In genomic region chr2:25054720-25055119, GRCh38 we compare ENCODE assay signal across 24 cellular contexts. TPM values are rescaled to one million over a fixed set of nuclear protein-coding genes. Genes with fewer than 3 reads are reported as not detected.
A peak's percentile ranks its signal among the peaks of the same experiment; 100 is the strongest.
DNase-seq lines count a peak whose midpoint lies in the region; ATAC-seq and TF ChIP-seq lines count a peak whose summit lies in the region.
"Had no signal": no experiment of that assay in that cellular context is flagged by ENCODE, and none has a peak within 500 bp of the region (broad histone marks: within the 10 kb centered on the region; RNA-seq: fewer than 3 reads in every experiment).

No MANE protein-coding gene starts in this region.

- H3K27me3 Mint-ChIP-seq in CD14-positive monocyte (ENCODE audit: low read depth in 3 of 3) = peaks cover 0 to 6% (median 2%) of the 10 kb centered on the region in 3 donors
- peaks cover 23% of the 10 kb centered on the region for H3K27me3 Mint-ChIP-seq in CD4-positive, alpha-beta T cell

- peak; percentile 66 for ATAC-seq in HCT116
- ATAC-seq in CD4-positive, alpha-beta T cell (ENCODE audit: poor library complexity) = no peak
- ATAC-seq: GM12878, T-helper 17 cell had no signal

- H3K27ac Mint-ChIP-seq in CD14-positive monocyte = no peak overlapping the region
- H3K27ac Mint-ChIP-seq in CD4-positive, alpha-beta T cell = no peak overlapping the region
- H3K27ac Mint-ChIP-seq: CD4-positive, CD25-positive, alpha-beta regulatory T cell; T-helper 17 cell had no signal

- BruUV-seq in HCT116 (replicated peaks; lab: Mats Ljungman, UMichigan) = no TSS peak

- TF ChIP-seq POLR2A in HCT116 (IDR thresholded peaks at IDR 0.05; ENCODE audit: borderline replicate concordance, extremely low read depth, insufficient read depth, insufficient read length) = no peak

- H3K4me1 Mint-ChIP-seq in CD14-positive monocyte = no peaks in the 10 kb centered on the region
- no peaks in the 10 kb centered on the region for H3K4me1 Mint-ChIP-seq in CD4-positive, alpha-beta T cell (ENCODE audit: low read depth)
- H3K4me1 Mint-ChIP-seq: CD4-positive, CD25-positive, alpha-beta regulatory T cell had no signal

- no peak overlapping the region for H3K9ac ChIP-seq in HCT116 (ENCODE audit: low read length)

- H4K20me1 ChIP-seq in HCT116 (ENCODE audit: insufficient read depth) = no peaks in the 10 kb centered on the region

- DNase-seq in CD14-positive monocyte (ENCODE audit: low spot score) (no peak), HCT116 (ENCODE audit: low read depth, low spot score) (no peak), amniotic epithelial cell (ENCODE audit: low read depth) (peak; percentile 22), iris pigment epithelial cell (ENCODE audit: low read depth) (peak; percentile 7), NCI-H345 (lab: John Stamatoyannopoulos, UW) (no peak), 8988T (no peak)
- DNase-seq in CD4-positive, alpha-beta T cell = no peak
- DNase-seq: ACHN; CD4-positive, CD25-positive, alpha-beta regulatory T cell; DMS79; EL; GDM1; Karpas-422; NCI-H1092 treated with DMSO at 0.1 percent for 48 hours; NCI-H1436; NCI-H187; NCI-H2171 treated with DMSO at 0.1 percent for 48 hours; NCI-H524; NCI-H748 treated with DMSO at 0.1 percent for 48 hours; NK-92 treated with Interleukin-12 subunit alpha and Interleukin-12 subunit beta, amount 100 ng/mL, for 24 hours; Peyer's patch; SHP77 treated with DMSO at 0.1 percent for 48 hours; T-helper 17 cell had no signal

- H3K9me2 ChIP-seq in HCT116 (ENCODE audit: insufficient read depth) = no peaks in the 10 kb centered on the region

- CTCF ChIA-PET in HCT116 (lab: Charles Lee) = no interaction called here
- CTCF ChIA-PET in CD4-positive, alpha-beta T cell (lab: Charles Lee) = no interaction called here

- intact Hi-C loops in CD14-positive monocyte (cut with micrococcal nuclease) (no loop called here), HCT116 (cut with micrococcal nuclease) (no loop called here)
- intact Hi-C loops in CD4-positive, alpha-beta T cell (cut with DNase I, micrococcal nuclease) = no loop called here

- no peaks in the 10 kb centered on the region for H3K9me3 ChIP-seq in HCT116 (ENCODE audit: control insufficient read depth in 1 of 2, insufficient read depth in 1 of 2, low read depth in 1 of 2, low read length in 2 of 2)
- no peaks in the 10 kb centered on the region for H3K9me3 ChIP-seq in CD4-positive, alpha-beta T cell (ENCODE audit: control insufficient read depth, low read length)
- H3K9me3 ChIP-seq: Peyer's patch had no signal

- no peak overlapping the region for H3K4me2 ChIP-seq in HCT116 (ENCODE audit: low read length)

- TF ChIP-seq RAD21 in HCT116 (IDR thresholded peaks at IDR 0.05; ENCODE audit: low read depth) = no peak

- no peaks in the 10 kb centered on the region for H3K27me3 ChIP-seq in HCT116 (ENCODE audit: insufficient read depth, low read length)
- no peaks in the 10 kb centered on the region for H3K27me3 ChIP-seq in CD4-positive, alpha-beta T cell (ENCODE audit: control insufficient read depth, insufficient read depth, low read length)
- H3K27me3 ChIP-seq: Peyer's patch had no signal

- no peaks in the 10 kb centered on the region for H3K36me3 Mint-ChIP-seq in CD14-positive monocyte
- no peaks in the 10 kb centered on the region for H3K36me3 Mint-ChIP-seq in CD4-positive, alpha-beta T cell (ENCODE audit: low read depth)
- H3K36me3 Mint-ChIP-seq: CD4-positive, CD25-positive, alpha-beta regulatory T cell had no signal

- H3K4me3 Mint-ChIP-seq in CD14-positive monocyte = no peak overlapping the region
- no peak overlapping the region for H3K4me3 Mint-ChIP-seq in CD4-positive, alpha-beta T cell
- H3K4me3 Mint-ChIP-seq: CD4-positive, CD25-positive, alpha-beta regulatory T cell; T-helper 17 cell had no signal

- TF ChIP-seq CTCF in CD14-positive monocyte (IDR thresholded peaks at IDR 0.05) (peak; percentile 7), HCT116 (IDR thresholded peaks at IDR 0.05 in 2 of 3, conservative IDR thresholded peaks at IDR 0.05 in 1 of 3; ENCODE audit: borderline replicate concordance in 1 of 3, insufficient read depth in 1 of 3, low read depth in 2 of 3, low read length in 2 of 3) (no peak)
- TF ChIP-seq CTCF in CD4-positive, alpha-beta T cell (IDR thresholded peaks at IDR 0.05) = no peak

- no peaks in the 10 kb centered on the region for H3K4me1 ChIP-seq in HCT116 (ENCODE audit: control insufficient read depth in 1 of 2, insufficient read depth in 2 of 2, low read length in 2 of 2)
- H3K4me1 ChIP-seq: Peyer's patch had no signal

- no peak overlapping the region for H3K4me3 ChIP-seq in HCT116 (replicated peaks in 1 of 2; ENCODE audit: low read depth in 1 of 2, low read length in 2 of 2)
- H3K4me3 ChIP-seq: GM12878, Peyer's patch had no signal

- peaks cover 0 to 2% (median 0%) of the 10 kb centered on the region in 7 donors for H3K9me3 Mint-ChIP-seq in CD14-positive monocyte
- H3K9me3 Mint-ChIP-seq in CD4-positive, alpha-beta T cell = no peaks in the 10 kb centered on the region
- H3K9me3 Mint-ChIP-seq: CD4-positive, CD25-positive, alpha-beta regulatory T cell had no signal

- no peaks in the 10 kb centered on the region for H3K79me2 ChIP-seq in HCT116 (ENCODE audit: insufficient read depth, low read length)

- no peak overlapping the region for H3K27ac ChIP-seq in HCT116 (ENCODE audit: low read depth, low read length)
- H3K27ac ChIP-seq in CD4-positive, alpha-beta T cell (ENCODE audit: low read depth, low read length) = no peak overlapping the region
- H3K27ac ChIP-seq: Peyer's patch had no signal

- POLR2A ChIA-PET in HCT116 (lab: Charles Lee) = no interaction called here
- POLR2A ChIA-PET in CD4-positive, alpha-beta T cell (lab: Charles Lee) = no interaction called here

- H3K36me3 ChIP-seq in HCT116 (ENCODE audit: control insufficient read depth in 1 of 2, insufficient read depth in 2 of 2, low read length in 2 of 2) = no peaks in the 10 kb centered on the region
- H3K36me3 ChIP-seq: Peyer's patch had no signal

- RAD21 ChIA-PET in HCT116 (lab: Charles Lee; ENCODE audit: low non-redundant PET in 1 of 2, low total read pairs in 2 of 2, uncharacterized antibody in 2 of 2, unreplicated experiment in 2 of 2) = no interaction called here

- H2AFZ ChIP-seq in HCT116 (ENCODE audit: low read depth, low read length, poor library complexity, severe bottlenecking) = no peak overlapping the region

TF ChIP-seq in HCT116, 20 proteins besides CTCF, POLR2A, EP300 and RAD21 (continues in another document):
- no peak for TF ChIP-seq TCF7L2 (IDR thresholded peaks at IDR 0.05; ENCODE audit: borderline replicate concordance, extremely low read depth, insufficient read depth, insufficient read length)
- no peak for TF ChIP-seq EZH2 (IDR thresholded peaks at IDR 0.05)
- no peak for TF ChIP-seq JUND (IDR thresholded peaks at IDR 0.05)
- TF ChIP-seq ZBTB33 (IDR thresholded peaks at IDR 0.05; ENCODE audit: extremely low read depth, insufficient replicate concordance, low read length) = no peak
- TF ChIP-seq CBX3 (IDR thresholded peaks at IDR 0.05; ENCODE audit: low read depth) = no peak
- TF ChIP-seq POLR2AphosphoS5 (IDR thresholded peaks at IDR 0.05; ENCODE audit: low read depth, low read length) = no peak
- no peak for TF ChIP-seq EZH2phosphoT487 (IDR thresholded peaks at IDR 0.05; ENCODE audit: borderline replicate concordance)
- TF ChIP-seq ATF3 (IDR thresholded peaks at IDR 0.05) = no peak
- TF ChIP-seq EGR1 (IDR thresholded peaks at IDR 0.05; ENCODE audit: low read depth) = no peak
- TF ChIP-seq SRF (IDR thresholded peaks at IDR 0.05; ENCODE audit: low read depth) = no peak
- TF ChIP-seq REST (IDR thresholded peaks at IDR 0.05; ENCODE audit: low read depth) = no peak

RNA-seq across cellular contexts. Expression of gene EFR3B, which starts 12.8 kb away (rescaled TPM):
- polyA plus RNA-seq in CD14-positive monocyte = not detected
- 0.96 TPM for total RNA-seq in HCT116 (2021; ENCODE audit: unreplicated experiment)
- polyA plus RNA-seq in HCT116 (2012) = 0.19 and 0.39 TPM in 2 replicates
- under 1 TPM in 1 of 2 experiments, not detected in 1; 0.11 TPM for total RNA-seq in CD4-positive, alpha-beta T cell
- total RNA-seq: T-helper 17 cell had no signal

Comparison
In these comparisons a context has a peak if more than half of its experiments do, and no peak if none do; other contexts are left out.
1. DNase-seq: peak in amniotic epithelial cell (single experiment) and iris pigment epithelial cell (single experiment); none in CD14-positive monocyte (single experiment), HCT116 (single experiment), CD4-positive, alpha-beta T cell (0 of 10), NCI-H345 (single experiment) and 8988T (single experiment).